1 cellular context compared by ENCODE assay signal in genomic region chr2:45653125-45653524, GRCh38.
TF ChIP-seq lines count a peak whose summit lies in the region.

No MANE protein-coding gene starts in this region.

TF ChIP-seq in IMR-90, 13 proteins besides CTCF, POLR2A, EP300 and RAD21 (continued from another document):
- no peak for TF ChIP-seq ELK1 (IDR thresholded peaks at IDR 0.05; ENCODE audit: borderline replicate concordance, low read depth, low read length)
- TF ChIP-seq NFE2L2 (IDR thresholded peaks at IDR 0.05; ENCODE audit: low read depth, low read length): no peak
- no peak for TF ChIP-seq CHD1 (IDR thresholded peaks at IDR 0.05; ENCODE audit: low read depth, low read length)
- no peak for TF ChIP-seq MAZ (IDR thresholded peaks at IDR 0.05; ENCODE audit: borderline replicate concordance, low read depth, low read length)
- no peak for TF ChIP-seq FOS (IDR thresholded peaks at IDR 0.05; ENCODE audit: low read depth, low read length)
- no peak for TF ChIP-seq RCOR1 (IDR thresholded peaks at IDR 0.05; ENCODE audit: insufficient replicate concordance, low read length)
- no peak for TF ChIP-seq MAFK (IDR thresholded peaks at IDR 0.05; ENCODE audit: low read depth, low read length)
- no peak for TF ChIP-seq MXI1 (IDR thresholded peaks at IDR 0.05; ENCODE audit: borderline replicate concordance, low read depth, low read length)
- TF ChIP-seq RFX5 (IDR thresholded peaks at IDR 0.05; ENCODE audit: low read depth, low read length): no peak
